In the genomic region with DNA sequence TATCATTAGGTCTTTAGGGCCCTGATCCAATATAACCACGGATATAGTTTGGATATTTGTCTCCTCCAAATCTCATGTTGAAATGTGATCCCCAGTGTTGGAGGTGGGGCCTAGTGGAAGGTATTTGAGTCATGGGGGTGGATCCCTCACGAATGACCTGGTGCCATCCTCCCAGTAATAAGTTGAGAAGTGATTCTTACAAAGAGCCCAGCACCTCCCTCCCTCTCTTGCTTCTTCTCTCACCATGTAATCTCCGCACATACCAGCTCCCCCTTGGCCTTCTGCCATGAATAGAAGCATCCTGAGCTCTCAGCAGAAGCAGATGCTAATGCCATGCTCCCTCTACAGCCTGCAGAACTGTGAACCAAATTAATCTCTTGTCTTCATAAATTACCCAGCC, we compare ENCODE assay signal across 20 cellular contexts. TPM values are rescaled to one million over a fixed set of nuclear protein-coding genes. Genes with fewer than 3 reads are reported as not detected.
DNase-seq lines count a peak whose midpoint lies in the region; ATAC-seq and TF ChIP-seq lines count a peak whose summit lies in the region.
"Had no signal": no experiment of that assay in that cellular context is flagged by ENCODE, and none has a peak within 500 bp of the region (broad histone marks: within the 10 kb centered on the region; RNA-seq: fewer than 3 reads in every experiment).

No MANE protein-coding gene starts in this region.

- no peak overlapping the region for H3K27ac ChIP-seq in IMR-90 (ENCODE audit: insufficient read depth, low read length)
- H3K27ac ChIP-seq in mammary epithelial cell (ENCODE audit: insufficient read depth, low read depth, low read length): no peak overlapping the region
- H3K27ac ChIP-seq: C4-2B, KMS-11, vagina had no signal

- no peak overlapping the region for H4K5ac ChIP-seq in IMR-90 (ENCODE audit: low read depth, low read length)

- H2BK20ac ChIP-seq in IMR-90 (ENCODE audit: low read depth, low read length): no peak overlapping the region

- no peak overlapping the region for H2BK5ac ChIP-seq in IMR-90 (ENCODE audit: low read depth, low read length, poor library complexity, severe bottlenecking)

- no peak for TF ChIP-seq RAD21 in IMR-90 (IDR thresholded peaks at IDR 0.05; ENCODE audit: low read length)

- H3K4me3 ChIP-seq in IMR-90 (ENCODE audit: insufficient read depth, low read depth, low read length) (no peak overlapping the region), mammary epithelial cell (replicated peaks in 1 of 3; ENCODE audit: insufficient read depth in 1 of 3, low read depth in 2 of 3, low read length in 3 of 3) (no peak overlapping the region)
- H3K4me3 ChIP-seq: vagina had no signal

- intact Hi-C loops in IMR-90 (cut with micrococcal nuclease) (no loop called here), mammary epithelial cell (cut with micrococcal nuclease) (no loop called here)

- H3K23ac ChIP-seq in IMR-90 (ENCODE audit: low read depth, low read length): no peak overlapping the region

- no peak overlapping the region for H2AK9ac ChIP-seq in IMR-90 (replicated peaks; ENCODE audit: low read depth, low read length, poor library complexity)

- no peak overlapping the region for H3K14ac ChIP-seq in IMR-90 (replicated peaks; ENCODE audit: low read depth, low read length)

- no CpG with 5 or more reads among the region's 3 CpGs for WGBS in IMR-90 (ENCODE audit: extremely low coverage in 2 of 2, insufficient read length in 1 of 2), 2 experiments
- 31% methylated on average over 3 of the region's 3 CpGs for WGBS in mammary epithelial cell (ENCODE audit: low coverage, missing lambda C conversion rate)

- no peak for TF ChIP-seq CTCF in IMR-90 (conservative IDR thresholded peaks at IDR 0.05; ENCODE audit: low read depth, low read length)
- TF ChIP-seq CTCF in mammary epithelial cell (conservative IDR thresholded peaks at IDR 0.05 in 1 of 2, IDR thresholded peaks at IDR 0.05 in 1 of 2; ENCODE audit: extremely low read depth in 1 of 2, insufficient read depth in 1 of 2, low read depth in 1 of 2, low read length in 2 of 2): no peak

- H3K4me2 ChIP-seq in IMR-90 (ENCODE audit: low read depth, low read length): no peak overlapping the region
- H3K4me2 ChIP-seq in mammary epithelial cell (ENCODE audit: insufficient read depth, low read depth, low read length): no peak overlapping the region
- H3K4me2 ChIP-seq: KMS-11 had no signal

- CTCF ChIA-PET in IMR-90 (lab: Yijun Ruan, JAX) (no interaction called here), mammary epithelial cell (lab: Charles Lee; ENCODE audit: low non-redundant PET) (no interaction called here)

- H4K8ac ChIP-seq in IMR-90 (ENCODE audit: low read depth in 2 of 2, low read length in 2 of 2): no peak overlapping the region

- no peaks in the 10 kb centered on the region for H4K20me1 ChIP-seq in IMR-90 (ENCODE audit: insufficient read depth, low read length)
- H4K20me1 ChIP-seq in mammary epithelial cell (ENCODE audit: insufficient read depth, low read length): no peaks in the 10 kb centered on the region

- H3K79me2 ChIP-seq in mammary epithelial cell (ENCODE audit: insufficient read depth, low read length): no peaks in the 10 kb centered on the region

- DNase-seq in NCI-H2227 (lab: John Stamatoyannopoulos, UW; ENCODE audit: unreplicated experiment) (peak; percentile 14), NCI-H2227 treated with DMSO at 0.1 percent for 48 hours (lab: John Stamatoyannopoulos, UW) (no peak), IMR-90 (peak; percentile 8), mammary epithelial cell (peak; percentile 31), iPS-NIHi7 (ENCODE audit: extremely low spot score) (peak; percentile 32), HCEC 1CT (no peak)
- no peak for DNase-seq in stimulated activated naive CD4-positive, alpha-beta T cell (lab: John Stamatoyannopoulos, UW)
- DNase-seq: activated CD4-positive, CD25-positive, alpha-beta regulatory T cell treated with anti-CD3 and anti-CD28 coated beads, Interleukin-2, amount 50 U/mL, for 72 hours; activated CD8-positive, alpha-beta memory T cell treated with anti-CD3 and anti-CD28 coated beads for 24 hours; activated T-cell treated with anti-CD3 and anti-CD28 coated beads, Interleukin-2, amount 50 U/mL, for 48 hours; cortex of kidney; NCI-H1048; NCI-H2081; stimulated activated CD4-positive, alpha-beta T cell treated with anti-CD3 and anti-CD28 coated beads, Interleukin-12 subunit alpha, Interleukin-12 subunit beta, amount 100 ng/mL, for 4 hours; T-helper 9 cell had no signal

- no peak overlapping the region for H2AK5ac ChIP-seq in IMR-90 (ENCODE audit: low read depth, low read length)

- no TSS peak for BruUV-seq in IMR-90 (replicated peaks; lab: Mats Ljungman, UMichigan)
- no TSS peak for BruUV-seq in mammary epithelial cell (replicated peaks; lab: Mats Ljungman, UMichigan)

- no peak overlapping the region for H2BK120ac ChIP-seq in IMR-90 (ENCODE audit: low read depth, low read length)

- TF ChIP-seq POLR2A in IMR-90 (IDR thresholded peaks at IDR 0.05; ENCODE audit: low read depth, low read length): no peak

- H2AFZ ChIP-seq in IMR-90 (replicated peaks; ENCODE audit: low read length, poor library complexity): no peak overlapping the region
- H2AFZ ChIP-seq in mammary epithelial cell (ENCODE audit: low read depth, low read length): no peak overlapping the region

- no peak overlapping the region for H4K91ac ChIP-seq in IMR-90 (ENCODE audit: insufficient read depth, low read depth, low read length)

- no peak overlapping the region for H3K9ac ChIP-seq in IMR-90 (ENCODE audit: low read depth, low read length)
- no peak overlapping the region for H3K9ac ChIP-seq in mammary epithelial cell (ENCODE audit: insufficient read depth, low read length)
- H3K9ac ChIP-seq: KMS-11 had no signal

- in situ Hi-C loops in IMR-90 (cut with MboI; ENCODE audit: low sequenced_read_pairs) (no loop called here), mammary epithelial cell (cut with MboI; ENCODE audit: low sequenced_read_pairs in 2 of 2) (loop anchor here (5.0 to 25.0 kb wide), 2 partner anchors 460 to 685 kb away; no protein-coding TSS in a partner anchor)

- dilution Hi-C loops in IMR-90 (cut with HindIII; ENCODE audit: low sequenced_read_pairs, unreplicated experiment): no loop called here
- dilution Hi-C loops in mammary epithelial cell (cut with HindIII; ENCODE audit: low sequenced_read_pairs): no loop called here

- H3K79me1 ChIP-seq in IMR-90 (ENCODE audit: low read depth in 1 of 2, low read length in 2 of 2): no peaks in the 10 kb centered on the region

- H3K9me1 ChIP-seq in IMR-90 (ENCODE audit: insufficient read depth, low read length): no peaks in the 10 kb centered on the region

- no peak overlapping the region for H3K18ac ChIP-seq in IMR-90 (ENCODE audit: low read depth, low read length)

- no peaks in the 10 kb centered on the region for H3K36me3 ChIP-seq in IMR-90 (ENCODE audit: control insufficient read depth, insufficient read depth, low read length)
- no peaks in the 10 kb centered on the region for H3K36me3 ChIP-seq in mammary epithelial cell (ENCODE audit: insufficient read depth, low read length)
- H3K36me3 ChIP-seq: vagina had no signal

- ATAC-seq in IMR-90 (ENCODE audit: low read depth) (peak; percentile 41), HG03439 (IDR thresholded peaks at IDR 0.05; ENCODE audit: unreplicated experiment) (no peak)
- ATAC-seq: Panc1 had no signal

- H3K9me3 ChIP-seq in IMR-90 (ENCODE audit: control insufficient read depth, insufficient read depth, low read length) (peaks cover 2% of the 10 kb centered on the region; the same call in 1 of the 2 replicates), mammary epithelial cell (replicated peaks; ENCODE audit: insufficient read depth, low read length) (no peaks in the 10 kb centered on the region)
- H3K9me3 ChIP-seq: vagina had no signal

- H3K27me3 ChIP-seq in IMR-90 (ENCODE audit: control insufficient read depth, insufficient read depth, low read length) (peaks cover 3% of the 10 kb centered on the region; the same call in 1 of the 2 replicates), mammary epithelial cell (ENCODE audit: insufficient read depth, low read length) (peaks cover 2% of the 10 kb centered on the region)
- H3K27me3 ChIP-seq: vagina had no signal

- H3K4me1 ChIP-seq in IMR-90 (ENCODE audit: control insufficient read depth, insufficient read depth, low read length) (no peaks in the 10 kb centered on the region), mammary epithelial cell (ENCODE audit: insufficient read depth, low read length) (peaks cover 5% of the 10 kb centered on the region)
- H3K4me1 ChIP-seq: vagina had no signal

- no peak overlapping the region for H2BK15ac ChIP-seq in IMR-90 (ENCODE audit: low read depth, low read length)

- H3K4ac ChIP-seq in IMR-90 (ENCODE audit: low read depth, low read length): no peak overlapping the region

- no peak overlapping the region for H3K56ac ChIP-seq in IMR-90 (ENCODE audit: extremely low read depth, insufficient read depth, low read length)

- POLR2A ChIA-PET in IMR-90 (lab: Charles Lee; ENCODE audit: unreplicated experiment): no interaction called here

TF ChIP-seq in IMR-90, 13 proteins besides CTCF, POLR2A, EP300 and RAD21:
- TF ChIP-seq RFX5 (IDR thresholded peaks at IDR 0.05; ENCODE audit: low read depth, low read length): no peak
- TF ChIP-seq MXI1 (IDR thresholded peaks at IDR 0.05; ENCODE audit: borderline replicate concordance, low read depth, low read length): no peak
- TF ChIP-seq MAFK (IDR thresholded peaks at IDR 0.05; ENCODE audit: low read depth, low read length): no peak
- TF ChIP-seq SMC3 (IDR thresholded peaks at IDR 0.05; ENCODE audit: low read depth, low read length): no peak
- no peak for TF ChIP-seq CEBPB (IDR thresholded peaks at IDR 0.05; ENCODE audit: low read depth, low read length)
- no peak for TF ChIP-seq FOS (IDR thresholded peaks at IDR 0.05; ENCODE audit: low read depth, low read length)
- TF ChIP-seq, protein P1, sequence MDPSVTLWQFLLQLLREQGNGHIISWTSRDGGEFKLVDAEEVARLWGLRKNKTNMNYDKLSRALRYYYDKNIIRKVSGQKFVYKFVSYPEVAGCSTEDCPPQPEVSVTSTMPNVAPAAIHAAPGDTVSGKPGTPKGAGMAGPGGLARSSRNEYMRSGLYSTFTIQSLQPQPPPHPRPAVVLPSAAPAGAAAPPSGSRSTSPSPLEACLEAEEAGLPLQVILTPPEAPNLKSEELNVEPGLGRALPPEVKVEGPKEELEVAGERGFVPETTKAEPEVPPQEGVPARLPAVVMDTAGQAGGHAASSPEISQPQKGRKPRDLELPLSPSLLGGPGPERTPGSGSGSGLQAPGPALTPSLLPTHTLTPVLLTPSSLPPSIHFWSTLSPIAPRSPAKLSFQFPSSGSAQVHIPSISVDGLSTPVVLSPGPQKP (IDR thresholded peaks at IDR 0.05; ENCODE audit: borderline replicate concordance, low read depth, low read length): no peak

RNA-seq across cellular contexts. Expression of a gene that starts 42.0 kb away (rescaled TPM):
- total RNA-seq in IMR-90 (2012; rRNA removed): 7.2 and 13.6 TPM in 2 replicates
- polyA plus RNA-seq in IMR-90 (2012; rRNA removed): 15.2 and 17.8 TPM in 2 replicates
- 5.8 and 10.1 TPM in 2 replicates for polyA plus RNA-seq in IMR-90 (2012; cell fraction: cytosol; rRNA removed)
- polyA plus RNA-seq in IMR-90 (2012; cell fraction: nucleus; rRNA removed; ENCODE audit: low replicate concordance): 38.0 and 58.9 TPM in 2 replicates
- 10 to 100 TPM; 33.0 to 40.4 TPM for total RNA-seq in mammary epithelial cell
- 15.8 TPM for polyA plus RNA-seq in mammary epithelial cell
- polyA minus RNA-seq in mammary epithelial cell: 22.9 TPM

Comparison
In these comparisons a context has a peak if more than half of its experiments do, and no peak if none do; other contexts are left out.
1. DNase-seq: peak in NCI-H2227 (single experiment), IMR-90 (single experiment), mammary epithelial cell (single experiment) and iPS-NIHi7 (single experiment); none in NCI-H2227 treated with DMSO at 0.1 percent for 48 hours (single experiment), HCEC 1CT (single experiment) and stimulated activated naive CD4-positive, alpha-beta T cell (0 of 6).